16 cellular contexts compared by ENCODE assay signal in the genomic region with DNA sequence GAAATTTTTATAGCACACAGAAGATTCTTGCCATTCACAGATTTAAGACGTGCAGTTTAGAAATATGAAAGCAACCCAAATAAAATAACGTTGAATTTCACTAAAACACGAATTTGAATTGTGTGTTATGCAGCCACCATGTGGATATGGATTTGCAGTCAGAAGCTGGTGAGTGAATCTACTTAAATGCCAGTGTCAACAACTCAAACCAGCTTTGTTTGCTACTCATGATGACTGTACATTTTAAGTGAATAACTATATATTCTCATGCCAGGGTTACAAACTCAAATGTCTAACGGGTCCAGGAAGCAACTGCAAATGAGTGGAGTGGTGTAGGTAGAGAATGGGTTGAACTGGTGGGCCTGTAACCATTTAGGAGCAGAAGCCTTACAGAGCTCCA.
DNase-seq lines count a peak whose midpoint lies in the region; ATAC-seq and TF ChIP-seq lines count a peak whose summit lies in the region.
"Had no signal": no experiment of that assay in that cellular context is flagged by ENCODE, and none has a peak within 500 bp of the region (broad histone marks: within the 10 kb centered on the region; RNA-seq: fewer than 3 reads in every experiment).

No MANE protein-coding gene starts in this region.

- no peaks in the 10 kb centered on the region for H3K27me3 ChIP-seq in thoracic aorta (replicated peaks; ENCODE audit: insufficient read depth)
- no peaks in the 10 kb centered on the region for H3K27me3 ChIP-seq in HAP-1 (ENCODE audit: low read depth)
- H3K27me3 ChIP-seq: BLaER1 had no signal

- H3K9me3 ChIP-seq in thoracic aorta (no peaks in the 10 kb centered on the region), HAP-1 (no peaks in the 10 kb centered on the region)
- H3K9me3 ChIP-seq: BLaER1, Caco-2 had no signal

- H3K36me3 ChIP-seq in thoracic aorta = no peaks in the 10 kb centered on the region
- H3K36me3 ChIP-seq in HAP-1 (replicated peaks) = no peaks in the 10 kb centered on the region
- H3K36me3 ChIP-seq: BLaER1 had no signal

- no peak for ATAC-seq in thoracic aorta (ENCODE audit: insufficient number of reproducible peaks, low FRiP score, low read depth)
- ATAC-seq in GM21786 (IDR thresholded peaks at IDR 0.05; ENCODE audit: unreplicated experiment) = no peak
- ATAC-seq: GM12878, HCT116 had no signal

- in situ Hi-C loops in HAP-1 (cut with MboI; ENCODE audit: low sequenced_read_pairs) = no loop called here

- H3K4me3 ChIP-seq in fibroblast of mammary gland (ENCODE audit: control insufficient read depth, low read depth, low read length) (no peak overlapping the region), thoracic aorta (no peak overlapping the region), HAP-1 (no peak overlapping the region)
- H3K4me3 ChIP-seq: BLaER1, GM12878 had no signal

- TF ChIP-seq CTCF in fibroblast of mammary gland (conservative IDR thresholded peaks at IDR 0.05; ENCODE audit: control insufficient read depth, insufficient read depth, low read depth, low read length) = no peak
- no peak for TF ChIP-seq CTCF in thoracic aorta (IDR thresholded peaks at IDR 0.05)

- DNase-seq in DMS53 treated with DMSO at 0.1 percent for 48 hours (lab: John Stamatoyannopoulos, UW; ENCODE audit: unreplicated experiment) (peak; percentile 34), RKO (ENCODE audit: low spot score) (peak; percentile 9), fibroblast of mammary gland (ENCODE audit: low read depth) (peak; percentile 69), thoracic aorta (ENCODE audit: low spot score) (no peak), glomerular visceral epithelial cell (ENCODE audit: extremely low spot score) (no peak), HAP-1 (ENCODE audit: low spot score in 2 of 2) (no peak)
- DNase-seq: 8988T; AML-193; Caco-2; CD8-positive, alpha-beta memory T cell; DMS79 had no signal

- H3K4me1 ChIP-seq in thoracic aorta (ENCODE audit: control insufficient read depth in 1 of 2, low read depth in 2 of 2) (peaks cover 0 to 20% of the 10 kb centered on the region in 2 donors), HAP-1 (no peaks in the 10 kb centered on the region)
- H3K4me1 ChIP-seq: BLaER1, Caco-2 had no signal

- H3K27ac ChIP-seq in thoracic aorta = peak overlapping the region; percentile 22 to 47
- H3K27ac ChIP-seq: BLaER1, HL-60 had no signal

Comparison
In these comparisons a context has a peak if more than half of its experiments do, and no peak if none do; other contexts are left out.
1. DNase-seq: peak in DMS53 treated with DMSO at 0.1 percent for 48 hours (single experiment), RKO (single experiment) and fibroblast of mammary gland (single experiment); none in thoracic aorta (single experiment), glomerular visceral epithelial cell (single experiment) and HAP-1 (0 of 2).